ENCODE assay signal across 23 cellular contexts in genomic region chr9:36134761-36135505, GRCh38. TPM values are rescaled to one million over a fixed set of nuclear protein-coding genes. Genes with fewer than 3 reads are reported as not detected.
DNase-seq lines count a peak whose midpoint lies in the region; ATAC-seq and TF ChIP-seq lines count a peak whose summit lies in the region.
"Had no signal": no experiment of that assay in that cellular context is flagged by ENCODE, and none has a peak within 500 bp of the region (broad histone marks: within the 10 kb centered on the region; RNA-seq: fewer than 3 reads in every experiment).

No MANE protein-coding gene starts in this region.

- no peak for ATAC-seq in activated T-cell treated with anti-CD3 and anti-CD28 coated beads, Interleukin-2, amount 50 U/mL, for 4 hours
- ATAC-seq in HG02840 (IDR thresholded peaks at IDR 0.05; ENCODE audit: low FRiP score, unreplicated experiment), result no peak
- ATAC-seq: HepG2, Right ventricle myocardium inferior had no signal

- peak overlapping the region; percentile 22 for H2AFZ ChIP-seq in neuronal stem cell (ENCODE audit: low read length)

- H3K27me3 ChIP-seq in Peyer's patch (no peaks in the 10 kb centered on the region), neuronal stem cell (ENCODE audit: control insufficient read depth in 3 of 3, insufficient read depth in 3 of 3, low read depth in 1 of 3, low read length in 3 of 3) (peaks cover 0 to 48% (median 24%) of the 10 kb centered on the region in 3 experiments)
- H3K27me3 ChIP-seq: right atrium auricular region, uterus had no signal

- no peak overlapping the region for H3K18ac ChIP-seq in neuronal stem cell (ENCODE audit: low read length)

- peaks cover 38% of the 10 kb centered on the region for H3K4me1 Mint-ChIP-seq in activated T-cell treated with anti-CD3 and anti-CD28 coated beads, Interleukin-2, amount 50 U/mL, for 4 hours (ENCODE audit: low read depth)
- peaks cover 7% of the 10 kb centered on the region for H3K4me1 Mint-ChIP-seq in endothelial cell (ENCODE audit: unreplicated experiment)

- no peak overlapping the region for H3K27ac Mint-ChIP-seq in endothelial cell (ENCODE audit: unreplicated experiment)

- H2BK120ac ChIP-seq in neuronal stem cell (ENCODE audit: low read depth, low read length), result no peak overlapping the region

- H3K36me3 ChIP-seq in Peyer's patch (no peaks in the 10 kb centered on the region), neuronal stem cell (replicated peaks in 1 of 2; ENCODE audit: control insufficient read depth in 2 of 2, insufficient read depth in 2 of 2, low read length in 2 of 2) (no peaks in the 10 kb centered on the region)
- H3K36me3 ChIP-seq: MG63, right atrium auricular region, uterus had no signal

- peak overlapping the region; percentile 76 for H3K4me3 Mint-ChIP-seq in activated T-cell treated with anti-CD3 and anti-CD28 coated beads, Interleukin-2, amount 50 U/mL, for 4 hours
- peak overlapping the region; percentile 84 for H3K4me3 Mint-ChIP-seq in endothelial cell (ENCODE audit: unreplicated experiment)

- H3K9me3 ChIP-seq in Peyer's patch (no peaks in the 10 kb centered on the region), neuronal stem cell (replicated peaks in 1 of 2; ENCODE audit: control insufficient read depth in 2 of 2, insufficient read depth in 1 of 2, low read depth in 1 of 2, low read length in 2 of 2) (no peaks in the 10 kb centered on the region)
- H3K9me3 ChIP-seq: Caco-2, right atrium auricular region, uterus had no signal

- H4K8ac ChIP-seq in neuronal stem cell (ENCODE audit: low read depth, low read length), result no peak overlapping the region

- peaks cover 0 to 30% (median 5%) of the 10 kb centered on the region in 4 donors for H3K4me1 ChIP-seq in Peyer's patch
- peaks cover 14 to 15% of the 10 kb centered on the region in 2 donors for H3K4me1 ChIP-seq in neuronal stem cell (ENCODE audit: control insufficient read depth in 2 of 2, insufficient read depth in 1 of 2, low read depth in 1 of 2, low read length in 2 of 2)

- H2BK5ac ChIP-seq in neuronal stem cell (ENCODE audit: low read length), result no peak overlapping the region

- H3K4ac ChIP-seq in neuronal stem cell (ENCODE audit: low read length), result no peak overlapping the region

- no peak overlapping the region for H2BK15ac ChIP-seq in neuronal stem cell (ENCODE audit: low read length)

- H3K27me3 Mint-ChIP-seq in activated T-cell treated with anti-CD3 and anti-CD28 coated beads, Interleukin-2, amount 50 U/mL, for 4 hours (ENCODE audit: low read depth), result no peaks in the 10 kb centered on the region
- peaks cover 20% of the 10 kb centered on the region for H3K27me3 Mint-ChIP-seq in endothelial cell (ENCODE audit: unreplicated experiment)
- H3K27me3 Mint-ChIP-seq: memory B cell had no signal

- no peak for TF ChIP-seq POLR2A in Peyer's patch (IDR thresholded peaks at IDR 0.05)

- no peak for DNase-seq in activated T-cell treated with anti-CD3 and anti-CD28 coated beads, Interleukin-2, amount 50 U/mL, for 4 hours
- no peak for DNase-seq in activated T-cell treated with anti-CD3 and anti-CD28 coated beads, Interleukin-2, amount 50 U/mL, for 48 hours
- DNase-seq in Peyer's patch, result peak in 2 of 3 donors; percentile 12 to 29
- DNase-seq in endothelial cell (ENCODE audit: low spot score), result no peak
- DNase-seq in neuronal stem cell (ENCODE audit: low spot score), result no peak
- no peak for DNase-seq in central memory CD4-positive, alpha-beta T cell
- no peak for DNase-seq in D341Med (ENCODE audit: low spot score)
- DNase-seq: activated CD4-positive, alpha-beta T cell treated with anti-CD3 and anti-CD28 coated beads for 1 hour; amygdala; Caco-2; kidney; MG63; NCI-H187 treated with DMSO at 0.1 percent for 48 hours; NCI-H446 treated with DMSO at 0.1 percent for 48 hours; nucleus accumbens; T-helper 9 cell had no signal

- no peak overlapping the region for H3K9ac ChIP-seq in neuronal stem cell (ENCODE audit: low read depth, low read length, poor library complexity)

- H4K91ac ChIP-seq in neuronal stem cell (ENCODE audit: low read depth, low read length, poor library complexity), result no peak overlapping the region

- H3K27ac ChIP-seq in Peyer's patch (no peak overlapping the region), neuronal stem cell (replicated peaks; ENCODE audit: low read length) (no peak overlapping the region)

- no CpG with 5 or more reads among the region's 9 CpGs for WGBS in neuronal stem cell (ENCODE audit: extremely low coverage in 2 of 2, insufficient read length in 2 of 2, insufficient replicate concordance in 1 of 2), 2 donors

- TF ChIP-seq CTCF in Peyer's patch (IDR thresholded peaks at IDR 0.05) (no peak), endothelial cell (IDR thresholded peaks at IDR 0.05; ENCODE audit: unreplicated experiment) (no peak)

- H3K79me1 ChIP-seq in neuronal stem cell (ENCODE audit: low read depth, low read length), result no peaks in the 10 kb centered on the region

- no peak overlapping the region for H3K4me3 ChIP-seq in Peyer's patch
- peak overlapping the region in 1 of 2 donors; percentile 53 for H3K4me3 ChIP-seq in neuronal stem cell (ENCODE audit: low read length in 2 of 2)

- H2BK12ac ChIP-seq in neuronal stem cell (ENCODE audit: low read length), result no peak overlapping the region

- no peak overlapping the region for H2AK5ac ChIP-seq in neuronal stem cell (ENCODE audit: low read depth, low read length)

- H3K14ac ChIP-seq in neuronal stem cell (ENCODE audit: low read length), result no peak overlapping the region

- H3K23ac ChIP-seq in neuronal stem cell (ENCODE audit: low read depth, low read length, poor library complexity), result no peak overlapping the region

- H3K9me3 Mint-ChIP-seq in activated T-cell treated with anti-CD3 and anti-CD28 coated beads, Interleukin-2, amount 50 U/mL, for 4 hours, result no peaks in the 10 kb centered on the region
- no peaks in the 10 kb centered on the region for H3K9me3 Mint-ChIP-seq in endothelial cell (ENCODE audit: unreplicated experiment)
- H3K9me3 Mint-ChIP-seq: memory B cell had no signal

- H3K4me2 ChIP-seq in neuronal stem cell (ENCODE audit: insufficient read depth, low read length, poor library complexity, severe bottlenecking), result no peak overlapping the region

- H3K36me3 Mint-ChIP-seq in activated T-cell treated with anti-CD3 and anti-CD28 coated beads, Interleukin-2, amount 50 U/mL, for 4 hours (ENCODE audit: insufficient read depth), result no peaks in the 10 kb centered on the region
- H3K36me3 Mint-ChIP-seq in endothelial cell (ENCODE audit: low read depth, unreplicated experiment), result peaks cover 3% of the 10 kb centered on the region

RNA-seq across cellular contexts. Expression of gene GLIPR2, which starts 1.6 kb away (rescaled TPM):
- 1 to 10 TPM; 5.3 to 7.6 (median 6.1) TPM for total RNA-seq in activated T-cell treated with anti-CD3 and anti-CD28 coated beads, Interleukin-2, amount 50 U/mL, for 4 hours
- total RNA-seq in Peyer's patch (10 to 100 TPM in 2 of 4 donors, 1 to 10 TPM in 2; 8.6 to 31.4 (median 11.6) TPM), endothelial cell (ENCODE audit: unreplicated experiment) (6.3 TPM)
- 29.4 TPM for polyA plus RNA-seq in neuronal stem cell (2013, experiment 1 of 2)
- polyA plus RNA-seq in neuronal stem cell (2013, experiment 2 of 2), result 30.0 TPM

RNA-seq across cellular contexts. Expression of gene CCIN, which starts 34.3 kb away (rescaled TPM):
- not detected for total RNA-seq in activated T-cell treated with anti-CD3 and anti-CD28 coated beads, Interleukin-2, amount 50 U/mL, for 4 hours
- total RNA-seq in Peyer's patch (not detected), endothelial cell (ENCODE audit: unreplicated experiment) (not detected)
- 0.03 TPM for polyA plus RNA-seq in neuronal stem cell (2013, experiment 1 of 2)
- 0.03 TPM for polyA plus RNA-seq in neuronal stem cell (2013, experiment 2 of 2)
- total RNA-seq: A673, Caco-2, HepG2, right atrium auricular region, Right ventricle myocardium inferior had no signal
- polyA plus RNA-seq: HepG2 had no signal

RNA-seq across cellular contexts. Expression of gene CLTA, which starts 55.8 kb away (rescaled TPM):
- 100 to 1,000 TPM; 182 to 195 (median 183) TPM for total RNA-seq in activated T-cell treated with anti-CD3 and anti-CD28 coated beads, Interleukin-2, amount 50 U/mL, for 4 hours
- total RNA-seq in Peyer's patch (100 to 1,000 TPM; 131 to 150 (median 133) TPM), endothelial cell (ENCODE audit: unreplicated experiment) (330 TPM)
- 191 TPM for polyA plus RNA-seq in neuronal stem cell (2013, experiment 1 of 2)
- 183 TPM for polyA plus RNA-seq in neuronal stem cell (2013, experiment 2 of 2)

Comparison
In these comparisons a context has a peak if more than half of its experiments do, and no peak if none do; other contexts are left out.
1. DNase-seq: peak in Peyer's patch (2 of 3); none in activated T-cell treated with anti-CD3 and anti-CD28 coated beads, Interleukin-2, amount 50 U/mL, for 4 hours (single experiment), activated T-cell treated with anti-CD3 and anti-CD28 coated beads, Interleukin-2, amount 50 U/mL, for 48 hours (0 of 2), endothelial cell (single experiment), neuronal stem cell (single experiment), central memory CD4-positive, alpha-beta T cell (single experiment) and D341Med (single experiment).